8 cellular contexts compared by ENCODE assay signal in genomic region chr1:160205242-160205973, GRCh38.
DNase-seq lines count a peak whose midpoint lies in the region; ATAC-seq lines count a peak whose summit lies in the region.

Gene PEA15 (plus strand): TSS chr1:160205384. CDS start chr1:160211545, 6,161 bp downstream.

- DNase-seq in DMS79 treated with DMSO at 0.1 percent for 48 hours (lab: John Stamatoyannopoulos, UW) (peak; percentile 25), NCI-H1092 treated with DMSO at 0.1 percent for 48 hours (lab: John Stamatoyannopoulos, UW) (peak; percentile 39), caudate nucleus (lab: John Stamatoyannopoulos, UW) (peak in 57 of 61 donors; percentile 18 to 84 (median 61)), iris pigment epithelial cell (ENCODE audit: low read depth) (peak; percentile 61)
- peak; percentile 39 to 54 (median 48) for DNase-seq in activated CD4-positive, CD25-positive, alpha-beta regulatory T cell (lab: John Stamatoyannopoulos, UW)
- peak; percentile 77 for DNase-seq in stimulated activated CD4-positive, alpha-beta T cell treated with anti-CD3 and anti-CD28 coated beads, Interleukin-12 subunit alpha, Interleukin-12 subunit beta, amount 100 ng/mL, for 4 hours

- ATAC-seq in GM21723 (IDR thresholded peaks at IDR 0.05; ENCODE audit: unreplicated experiment) (peak; percentile 57), HG03196 (IDR thresholded peaks at IDR 0.05; ENCODE audit: unreplicated experiment) (no peak)

- H3K27ac ChIP-seq in caudate nucleus (ENCODE audit: low read depth, low read length): peak within 1 kb of the TSS; percentile 95

Comparison
In these comparisons a context has a peak if more than half of its experiments do, and no peak if none do; other contexts are left out.
1. DNase-seq: peak in every context shown above with its lines; median percentile 77 in stimulated activated CD4-positive, alpha-beta T cell treated with anti-CD3 and anti-CD28 coated beads, Interleukin-12 subunit alpha, Interleukin-12 subunit beta, amount 100 ng/mL, for 4 hours; 61 in caudate nucleus; 61 in iris pigment epithelial cell; 48 in activated CD4-positive, CD25-positive, alpha-beta regulatory T cell; 39 in NCI-H1092 treated with DMSO at 0.1 percent for 48 hours; 25 in DMS79 treated with DMSO at 0.1 percent for 48 hours.